8 cellular contexts compared by ENCODE assay signal in the genomic region with DNA sequence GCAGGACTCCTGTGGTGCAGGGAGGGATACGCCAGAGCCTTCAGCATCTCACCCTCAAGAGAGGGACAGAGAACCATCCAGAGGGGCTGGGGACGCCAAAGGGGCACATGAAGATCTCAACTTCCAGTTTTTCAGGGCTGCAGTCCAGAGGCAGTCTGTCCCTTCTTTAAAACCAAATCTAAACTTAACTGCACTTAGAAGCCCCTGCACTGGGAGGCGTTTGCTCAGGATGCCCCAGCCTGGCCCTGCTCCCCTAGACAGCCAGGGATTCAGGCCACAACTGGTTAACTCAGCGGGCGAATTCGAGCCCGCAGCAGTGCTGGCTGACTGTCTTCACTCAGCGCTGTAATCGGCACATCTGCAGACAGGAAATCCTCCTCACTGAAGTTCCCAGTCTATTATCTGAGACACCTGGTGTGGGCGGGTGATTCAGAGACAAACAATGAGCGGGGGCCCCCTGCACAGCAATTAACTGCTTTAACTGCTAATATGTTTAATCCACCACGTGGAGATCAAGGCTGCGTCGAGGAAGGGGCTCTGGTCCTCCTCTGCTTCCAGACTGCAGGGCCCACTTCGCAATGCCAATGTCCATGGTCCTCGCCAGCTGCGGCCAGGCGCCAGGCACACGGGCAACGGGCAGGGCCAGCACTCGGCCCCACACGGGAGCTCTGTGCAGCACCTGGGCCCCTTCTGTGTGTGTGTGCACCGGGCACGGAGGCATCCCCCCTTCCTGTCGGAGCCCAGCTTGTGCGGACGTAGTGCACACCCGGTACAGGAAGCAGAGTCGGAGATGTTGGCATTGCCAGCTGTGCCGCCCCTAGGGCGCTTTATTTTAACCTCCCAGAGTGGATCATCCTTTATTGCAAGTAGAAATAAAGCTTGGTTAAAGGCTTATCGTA. TPM values are rescaled to one million over a fixed set of nuclear protein-coding genes. Genes with fewer than 3 reads are reported as not detected.
DNase-seq lines count a peak whose midpoint lies in the region; ATAC-seq and TF ChIP-seq lines count a peak whose summit lies in the region.

No MANE protein-coding gene starts in this region.

- H3K4me3 ChIP-seq in lower leg skin (ENCODE audit: low read depth, poor library complexity, severe bottlenecking), result no peak overlapping the region

- TF ChIP-seq CTCF in chondrocyte (IDR thresholded peaks at IDR 0.05) (peak; percentile 18), lower leg skin (IDR thresholded peaks at IDR 0.05) (no peak)

- peak; percentile 82 for ATAC-seq in stimulated activated memory B cell treated with anti-CD40 and anti-IgM and Interleukin-4, amounts not matched to agents 10 μg/mL and 1 μg/mL and 100 μg/mL, for 72 hours

- H3K27ac Mint-ChIP-seq in chondrocyte (ENCODE audit: unreplicated experiment), result peak overlapping the region; percentile 47
- peak overlapping the region; percentile 78 for H3K27ac Mint-ChIP-seq in stimulated activated memory B cell treated with anti-CD40 and anti-IgM and Interleukin-4, amounts not matched to agents 10 μg/mL and 1 μg/mL and 100 μg/mL, for 72 hours

- peak overlapping the region; percentile 19 for H3K4me3 Mint-ChIP-seq in chondrocyte (ENCODE audit: unreplicated experiment)
- H3K4me3 Mint-ChIP-seq in stimulated activated memory B cell treated with anti-CD40 and anti-IgM and Interleukin-4, amounts not matched to agents 10 μg/mL and 1 μg/mL and 100 μg/mL, for 72 hours, result peak overlapping the region; percentile 60

- no peaks in the 10 kb centered on the region for H3K9me3 Mint-ChIP-seq in chondrocyte (ENCODE audit: low read depth)
- H3K9me3 Mint-ChIP-seq in stimulated activated memory B cell treated with anti-CD40 and anti-IgM and Interleukin-4, amounts not matched to agents 10 μg/mL and 1 μg/mL and 100 μg/mL, for 72 hours, result no peaks in the 10 kb centered on the region

- peaks cover 23% of the 10 kb centered on the region for H3K4me1 Mint-ChIP-seq in chondrocyte (ENCODE audit: low read depth)
- peaks cover 35% of the 10 kb centered on the region for H3K4me1 Mint-ChIP-seq in stimulated activated memory B cell treated with anti-CD40 and anti-IgM and Interleukin-4, amounts not matched to agents 10 μg/mL and 1 μg/mL and 100 μg/mL, for 72 hours

- DNase-seq in activated gamma-delta T cell treated with Interleukin-2 at 50 U/mL for 16 hours (peak; percentile 80), activated gamma-delta T cell (lab: John Stamatoyannopoulos, UW) (no peak), NCI-H2081 (lab: John Stamatoyannopoulos, UW) (peak; percentile 89 to 95), chondrocyte (ENCODE audit: low spot score) (no peak), myocyte (ENCODE audit: low read depth) (peak; percentile 56), lower leg skin (ENCODE audit: low spot score in 2 of 2) (no peak)
- peak; percentile 54 to 74 (median 68) for DNase-seq in activated CD4-positive, CD25-positive, alpha-beta regulatory T cell (lab: John Stamatoyannopoulos, UW)

- H3K27me3 Mint-ChIP-seq in chondrocyte (ENCODE audit: low read depth), result no peaks in the 10 kb centered on the region
- no peaks in the 10 kb centered on the region for H3K27me3 Mint-ChIP-seq in stimulated activated memory B cell treated with anti-CD40 and anti-IgM and Interleukin-4, amounts not matched to agents 10 μg/mL and 1 μg/mL and 100 μg/mL, for 72 hours

- H3K36me3 Mint-ChIP-seq in chondrocyte (ENCODE audit: low read depth), result no peaks in the 10 kb centered on the region
- peaks cover 14% of the 10 kb centered on the region for H3K36me3 Mint-ChIP-seq in stimulated activated memory B cell treated with anti-CD40 and anti-IgM and Interleukin-4, amounts not matched to agents 10 μg/mL and 1 μg/mL and 100 μg/mL, for 72 hours

- TF ChIP-seq POLR2A in lower leg skin (IDR thresholded peaks at IDR 0.05), result no peak

- intact Hi-C loops in lower leg skin (cut with DNase I; ENCODE audit: low total_unique reads), result no loop called here

- WGBS in lower leg skin, 2 donors, result 31 to 39% methylated on average over 20 to 27 of the region's 32 CpGs

RNA-seq across cellular contexts. Expression of gene GNB1L, which starts 36.9 kb away (rescaled TPM):
- total RNA-seq in chondrocyte, result 4.9 to 5.3 TPM (median 5.0 TPM) in 3 replicates
- total RNA-seq in myocyte, result 6.9 and 9.0 TPM in 2 replicates
- 8.2 TPM for polyA plus RNA-seq in myocyte (2012)
- 10 to 100 TPM; 10.0 to 16.2 (median 11.2) TPM for total RNA-seq in lower leg skin

RNA-seq across cellular contexts. Expression of gene RTL10, which starts 36.9 kb away (rescaled TPM):
- total RNA-seq in chondrocyte (15.6 to 24.5 TPM (median 18.2 TPM) in 3 replicates), myocyte (14.5 and 15.9 TPM in 2 replicates), lower leg skin (10 to 100 TPM; 24.5 to 28.0 (median 27.1) TPM)
- 21.1 TPM for polyA plus RNA-seq in myocyte (2012)

RNA-seq across cellular contexts. Expression of gene COMT, which starts 50.0 kb away (rescaled TPM):
- total RNA-seq in chondrocyte, result 66.6 to 186 TPM (median 177 TPM) in 3 replicates
- total RNA-seq in myocyte, result 459 and 555 TPM in 2 replicates
- polyA plus RNA-seq in myocyte (2012), result 331 TPM
- 100 to 1,000 TPM; 224 to 306 (median 272) TPM for total RNA-seq in lower leg skin

RNA-seq across cellular contexts. Expression of gene TXNRD2, which starts 50.0 kb away (rescaled TPM):
- total RNA-seq in chondrocyte (12.5 to 15.8 TPM (median 14.1 TPM) in 3 replicates), myocyte (28.7 and 34.3 TPM in 2 replicates), lower leg skin (10 to 100 TPM; 10.9 to 16.8 (median 15.2) TPM)
- 43.6 TPM for polyA plus RNA-seq in myocyte (2012)

Comparison
In these comparisons a context has a peak if more than half of its experiments do, and no peak if none do; other contexts are left out.
1. DNase-seq: peak in activated gamma-delta T cell treated with Interleukin-2 at 50 U/mL for 16 hours (single experiment), NCI-H2081 (2 of 2), activated CD4-positive, CD25-positive, alpha-beta regulatory T cell (4 of 4) and myocyte (single experiment); none in activated gamma-delta T cell (single experiment), chondrocyte (single experiment) and lower leg skin (0 of 2).